In the genomic region with DNA sequence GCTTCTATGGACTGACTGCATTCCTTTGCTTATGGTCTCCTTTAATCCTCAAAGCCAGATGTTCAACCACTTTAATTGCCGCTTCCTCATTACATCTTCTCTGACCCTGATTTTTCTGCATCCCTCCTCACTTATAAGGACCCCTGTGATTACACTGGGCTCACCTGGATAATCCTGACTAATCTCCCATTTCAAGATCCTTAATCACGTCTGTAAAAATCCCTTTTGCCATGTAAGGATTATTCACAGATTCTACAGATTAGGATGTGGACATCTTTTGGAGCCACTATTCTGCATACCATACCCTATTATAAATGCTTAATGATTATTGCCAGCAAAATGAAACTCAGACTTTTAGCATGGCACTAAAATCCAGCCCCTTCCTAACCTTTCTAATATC, we compare ENCODE assay signal across 25 cellular contexts. TPM values are rescaled to one million over a fixed set of nuclear protein-coding genes. Genes with fewer than 3 reads are reported as not detected.
DNase-seq lines count a peak whose midpoint lies in the region; ATAC-seq and TF ChIP-seq lines count a peak whose summit lies in the region.
"Had no signal": no experiment of that assay in that cellular context is flagged by ENCODE, and none has a peak within 500 bp of the region (broad histone marks: within the 10 kb centered on the region; RNA-seq: fewer than 3 reads in every experiment).

No MANE protein-coding gene starts in this region.

- H3K9me3 ChIP-seq in esophagus muscularis mucosa (no peaks in the 10 kb centered on the region), osteoblast (ENCODE audit: low read depth, low read length) (no peaks in the 10 kb centered on the region), hepatocyte (ENCODE audit: low read depth) (no peaks in the 10 kb centered on the region)
- H3K9me3 ChIP-seq: BE2C, BLaER1 had no signal

- H3K4me2 ChIP-seq in osteoblast (ENCODE audit: insufficient read depth, low read length): no peak overlapping the region
- no peak overlapping the region for H3K4me2 ChIP-seq in hepatocyte
- H3K4me2 ChIP-seq: BLaER1 had no signal

- WGBS in esophagus muscularis mucosa: 77% methylated on average over 2 of the region's 2 CpGs
- 41% methylated on average over 2 of the region's 2 CpGs for WGBS in hepatocyte (ENCODE audit: low lambda C conversion rate, missing lambda C conversion rate)

- H3K4me3 ChIP-seq in esophagus muscularis mucosa: no peak overlapping the region
- H3K4me3 ChIP-seq in osteoblast (ENCODE audit: insufficient read depth, low read length): no peak overlapping the region
- H3K4me3 ChIP-seq in hepatocyte: no peak overlapping the region
- H3K4me3 ChIP-seq: BLaER1, GM12878 had no signal

- H3K79me2 ChIP-seq in osteoblast (ENCODE audit: insufficient read depth, low read length): no peaks in the 10 kb centered on the region
- H3K79me2 ChIP-seq in hepatocyte: no peaks in the 10 kb centered on the region

- DNase-seq in NCI-H524 treated with DMSO at 0.1 percent for 48 hours (lab: John Stamatoyannopoulos, UW): peak; percentile 66
- DNase-seq in NCI-H82 treated with DMSO at 0.1 percent for 48 hours (lab: John Stamatoyannopoulos, UW; ENCODE audit: unreplicated experiment): peak; percentile 82
- peak; percentile 2 for DNase-seq in esophagus muscularis mucosa (ENCODE audit: extremely low spot score)
- DNase-seq in osteoblast (ENCODE audit: insufficient read length, low spot score, missing footprints): peak; percentile 30
- no peak for DNase-seq in NK-92 (lab: John Stamatoyannopoulos, UW; ENCODE audit: unreplicated experiment)
- no peak for DNase-seq in hepatocyte (ENCODE audit: low spot score)
- DNase-seq: 8988T; ACHN; BE2C; C1 segment of cervical spinal cord; CD4-positive, alpha-beta memory T cell; CD4-positive, CD25-positive, alpha-beta regulatory T cell; CD8-positive, alpha-beta memory T cell; COR-L47; DMS 273 treated with DMSO at 0.1 percent for 48 hours; DMS153; DMS53; DMS79; DND-41; EL; GDM1 had no signal

- H3K36me3 ChIP-seq in esophagus muscularis mucosa: no peaks in the 10 kb centered on the region
- H3K36me3 ChIP-seq in osteoblast (ENCODE audit: insufficient read depth, low read length): no peaks in the 10 kb centered on the region
- no peaks in the 10 kb centered on the region for H3K36me3 ChIP-seq in hepatocyte (replicated peaks; ENCODE audit: insufficient read depth, low read depth)
- H3K36me3 ChIP-seq: BE2C, BLaER1 had no signal

- H3K9me2 ChIP-seq in hepatocyte (replicated peaks; ENCODE audit: insufficient read depth): no peaks in the 10 kb centered on the region

- H3K27me3 ChIP-seq in esophagus muscularis mucosa (peaks cover 0 to 23% (median 0%) of the 10 kb centered on the region in 4 donors), osteoblast (ENCODE audit: insufficient read depth, low read length) (peaks cover 31% of the 10 kb centered on the region), hepatocyte (no peaks in the 10 kb centered on the region)
- H3K27me3 ChIP-seq: BE2C, BLaER1 had no signal

- H2AFZ ChIP-seq in osteoblast (ENCODE audit: low read length) (no peak overlapping the region), hepatocyte (no peak overlapping the region)

- H3K27ac ChIP-seq in esophagus muscularis mucosa (replicated peaks in 1 of 4) (no peak overlapping the region), osteoblast (ENCODE audit: low read depth, low read length) (no peak overlapping the region), hepatocyte (no peak overlapping the region)
- H3K27ac ChIP-seq: BLaER1 had no signal

- ATAC-seq in GM21528 (IDR thresholded peaks at IDR 0.05; ENCODE audit: low FRiP score, unreplicated experiment) (no peak), HG03378 (IDR thresholded peaks at IDR 0.05; ENCODE audit: unreplicated experiment) (no peak)
- ATAC-seq: GM12878 had no signal

- no peak for TF ChIP-seq POLR2A in esophagus muscularis mucosa (IDR thresholded peaks at IDR 0.05; ENCODE audit: low read depth)

- H3K4me1 ChIP-seq in esophagus muscularis mucosa: no peaks in the 10 kb centered on the region
- no peaks in the 10 kb centered on the region for H3K4me1 ChIP-seq in osteoblast (ENCODE audit: insufficient read depth, low read length)
- H3K4me1 ChIP-seq in hepatocyte (ENCODE audit: insufficient read depth): no peaks in the 10 kb centered on the region
- H3K4me1 ChIP-seq: BE2C, BLaER1 had no signal

- no peaks in the 10 kb centered on the region for H4K20me1 ChIP-seq in osteoblast (ENCODE audit: insufficient read depth, low read length)
- no peaks in the 10 kb centered on the region for H4K20me1 ChIP-seq in hepatocyte (ENCODE audit: insufficient read depth, poor library complexity, severe bottlenecking)
- H4K20me1 ChIP-seq: BLaER1 had no signal

- no peak for TF ChIP-seq EP300 in esophagus muscularis mucosa (IDR thresholded peaks at IDR 0.05)

- intact Hi-C loops in esophagus muscularis mucosa (cut with DNase I): no loop called here

- TF ChIP-seq CTCF in esophagus muscularis mucosa (IDR thresholded peaks at IDR 0.05): no peak
- no peak for TF ChIP-seq CTCF in osteoblast (IDR thresholded peaks at IDR 0.05; ENCODE audit: extremely low read depth, low read depth, low read length)
- TF ChIP-seq CTCF in hepatocyte (IDR thresholded peaks at IDR 0.05; ENCODE audit: poor library complexity): no peak

RNA-seq across cellular contexts. Expression of a gene that starts 22.1 kb away (rescaled TPM):
- 10 to 100 TPM; 24.5 to 45.9 (median 37.4) TPM for total RNA-seq in esophagus muscularis mucosa
- 24.5 and 24.6 TPM in 2 replicates for total RNA-seq in osteoblast
- total RNA-seq in hepatocyte: 36.2 and 50.0 TPM in 2 replicates
- polyA plus RNA-seq in hepatocyte: 11.1 and 11.8 TPM in 2 replicates

RNA-seq across cellular contexts. Expression of a gene that starts 39.3 kb away (rescaled TPM):
- total RNA-seq in esophagus muscularis mucosa: 10 to 100 TPM; 30.3 to 57.0 (median 50.3) TPM
- 17.0 and 19.2 TPM in 2 replicates for total RNA-seq in osteoblast
- 44.8 and 48.3 TPM in 2 replicates for total RNA-seq in hepatocyte
- 55.3 and 63.3 TPM in 2 replicates for polyA plus RNA-seq in hepatocyte
- total RNA-seq: CD4-positive, alpha-beta memory T cell; CD4-positive, CD25-positive, alpha-beta regulatory T cell had no signal

Comparison
In these comparisons a context has a peak if more than half of its experiments do, and no peak if none do; other contexts are left out.
1. DNase-seq: peak in NCI-H524 treated with DMSO at 0.1 percent for 48 hours (single experiment), NCI-H82 treated with DMSO at 0.1 percent for 48 hours (single experiment), esophagus muscularis mucosa (single experiment) and osteoblast (single experiment); none in NK-92 (single experiment) and hepatocyte (single experiment).